Comparison of ENCODE assay signal across 1 cellular context in the genomic region with DNA sequence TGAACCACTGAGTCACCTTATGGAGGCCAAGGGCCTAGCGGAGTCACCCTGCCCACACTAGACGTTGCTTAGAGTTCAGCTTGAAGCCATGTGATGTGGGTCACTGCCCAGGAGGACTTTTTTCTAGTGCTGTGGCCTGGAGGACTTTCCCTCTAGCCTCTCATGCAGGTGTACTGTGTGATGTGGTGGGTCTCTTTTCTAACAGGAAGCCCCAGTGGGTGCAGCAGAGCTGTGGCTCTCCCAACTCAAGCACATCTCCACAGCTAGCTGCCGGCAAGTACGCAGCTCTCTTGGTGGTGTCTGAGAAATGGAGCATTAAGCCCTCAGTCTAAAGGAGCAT.
TF ChIP-seq lines count a peak whose summit lies in the region.

No MANE protein-coding gene starts in this region.

TF ChIP-seq in HEK293T, 16 proteins besides CTCF, POLR2A, EP300 and RAD21 (continued from another document):
- TF ChIP-seq, protein P1, sequence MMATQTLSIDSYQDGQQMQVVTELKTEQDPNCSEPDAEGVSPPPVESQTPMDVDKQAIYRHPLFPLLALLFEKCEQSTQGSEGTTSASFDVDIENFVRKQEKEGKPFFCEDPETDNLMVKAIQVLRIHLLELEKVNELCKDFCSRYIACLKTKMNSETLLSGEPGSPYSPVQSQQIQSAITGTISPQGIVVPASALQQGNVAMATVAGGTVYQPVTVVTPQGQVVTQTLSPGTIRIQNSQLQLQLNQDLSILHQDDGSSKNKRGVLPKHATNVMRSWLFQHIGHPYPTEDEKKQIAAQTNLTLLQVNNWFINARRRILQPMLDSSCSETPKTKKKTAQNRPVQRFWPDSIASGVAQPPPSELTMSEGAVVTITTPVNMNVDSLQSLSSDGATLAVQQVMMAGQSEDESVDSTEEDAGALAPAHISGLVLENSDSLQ (IDR thresholded peaks at IDR 0.05): no peak
